ENCODE assay signal across 28 cellular contexts in genomic region chr12:12047682-12048081, GRCh38. TPM values are rescaled to one million over a fixed set of nuclear protein-coding genes. Genes with fewer than 3 reads are reported as not detected.
A peak's percentile ranks its signal among the peaks of the same experiment; 100 is the strongest.
DNase-seq lines count a peak whose midpoint lies in the region; ATAC-seq, FAIRE-seq and TF ChIP-seq lines count a peak whose summit lies in the region.
"Had no signal": no experiment of that assay in that cellular context is flagged by ENCODE, and none has a peak within 500 bp of the region (broad histone marks: within the 10 kb centered on the region; RNA-seq: fewer than 3 reads in every experiment).

No MANE protein-coding gene starts in this region.

- H4K8ac ChIP-seq in IMR-90 (ENCODE audit: low read depth in 2 of 2, low read length in 2 of 2) = no peak overlapping the region

- H3K36me3 ChIP-seq in IMR-90 (ENCODE audit: control insufficient read depth, insufficient read depth, low read length) (no peaks in the 10 kb centered on the region), esophagus muscularis mucosa (no peaks in the 10 kb centered on the region), upper lobe of right lung (no peaks in the 10 kb centered on the region), left ventricle myocardium inferior (no peaks in the 10 kb centered on the region)
- H3K36me3 ChIP-seq: BLaER1, MG63, SJCRH30 had no signal

- 0 out of 2 replicates have a peak overlapping the region, but pooled peaks have one; percentile 24 for H3K23ac ChIP-seq in IMR-90 (ENCODE audit: low read depth, low read length)

- H3K56ac ChIP-seq in IMR-90 (ENCODE audit: extremely low read depth, insufficient read depth, low read length) = no peak overlapping the region

- POLR2A ChIA-PET in IMR-90 (lab: Charles Lee; ENCODE audit: unreplicated experiment) = no interaction called here

- H3K4me3 ChIP-seq in IMR-90 (ENCODE audit: insufficient read depth, low read depth, low read length) (no peak overlapping the region), esophagus muscularis mucosa (no peak overlapping the region), upper lobe of right lung (no peak overlapping the region), left ventricle myocardium inferior (no peak overlapping the region)
- H3K4me3 ChIP-seq: BLaER1, MG63, SJCRH30 had no signal

- no peaks in the 10 kb centered on the region for H4K20me1 ChIP-seq in IMR-90 (ENCODE audit: insufficient read depth, low read length)
- H4K20me1 ChIP-seq: BLaER1 had no signal

- no peak overlapping the region for H3K4me2 ChIP-seq in IMR-90 (ENCODE audit: low read depth, low read length)
- H3K4me2 ChIP-seq: BLaER1 had no signal

- H2BK20ac ChIP-seq in IMR-90 (ENCODE audit: low read depth, low read length) = no peak overlapping the region

- BruUV-seq in IMR-90 (replicated peaks; lab: Mats Ljungman, UMichigan) = no TSS peak

- H2AK5ac ChIP-seq in IMR-90 (ENCODE audit: low read depth, low read length) = no peak overlapping the region

- H3K27me3 ChIP-seq in IMR-90 (ENCODE audit: control insufficient read depth, insufficient read depth, low read length) = peaks cover 19% of the 10 kb centered on the region
- H3K27me3 ChIP-seq in esophagus muscularis mucosa = no peaks in the 10 kb centered on the region
- H3K27me3 ChIP-seq in upper lobe of right lung = no peaks in the 10 kb centered on the region
- H3K27me3 ChIP-seq in left ventricle myocardium inferior (ENCODE audit: low read depth) = peaks cover 17% of the 10 kb centered on the region
- H3K27me3 ChIP-seq: BLaER1, SJCRH30 had no signal

- no peak overlapping the region for H4K91ac ChIP-seq in IMR-90 (ENCODE audit: insufficient read depth, low read depth, low read length)

- no peak overlapping the region for H4K5ac ChIP-seq in IMR-90 (ENCODE audit: low read depth, low read length)

- FAIRE-seq in GM12891 (lab: Jason Lieb, UNC) = peak; percentile 90
- FAIRE-seq: A204.1, D721Med, GM19239, H54 had no signal

- DNase-seq in GM12891 (ENCODE audit: insufficient read length, low spot score) (no peak), IMR-90 (no peak), esophagus muscularis mucosa (ENCODE audit: extremely low spot score) (peak; percentile 24), upper lobe of right lung (no peak), NCI-H526 (lab: John Stamatoyannopoulos, UW) (no peak), left ventricle myocardium inferior (no peak)
- DNase-seq: CD4-positive, CD25-positive, alpha-beta regulatory T cell; KG1; MG63; NCI-H1105 treated with DMSO at 0.1 percent for 48 hours; NCI-H146; NCI-H1930; NCI-H2107; NCI-H524; NCI-H774; PC-3; SJCRH30 had no signal

- H2BK5ac ChIP-seq in IMR-90 (ENCODE audit: low read depth, low read length, poor library complexity, severe bottlenecking) = peak overlapping the region; percentile 65

- no peak for TF ChIP-seq EP300 in esophagus muscularis mucosa (IDR thresholded peaks at IDR 0.05)

- H3K9me3 ChIP-seq in IMR-90 (ENCODE audit: control insufficient read depth, insufficient read depth, low read length) = peaks cover 3% of the 10 kb centered on the region; the same call in 1 of the 2 replicates
- H3K9me3 ChIP-seq in esophagus muscularis mucosa = no peaks in the 10 kb centered on the region
- H3K9me3 ChIP-seq in upper lobe of right lung = no peaks in the 10 kb centered on the region
- no peaks in the 10 kb centered on the region for H3K9me3 ChIP-seq in left ventricle myocardium inferior (replicated peaks)
- H3K9me3 ChIP-seq: BLaER1, MG63, SJCRH30 had no signal

- H2AFZ ChIP-seq in IMR-90 (replicated peaks; ENCODE audit: low read length, poor library complexity) = no peak overlapping the region

- no peaks in the 10 kb centered on the region for H3K79me1 ChIP-seq in IMR-90 (ENCODE audit: low read depth in 1 of 2, low read length in 2 of 2)

- no peaks in the 10 kb centered on the region for H3K9me1 ChIP-seq in IMR-90 (ENCODE audit: insufficient read depth, low read length)

- no peak overlapping the region for H3K14ac ChIP-seq in IMR-90 (replicated peaks; ENCODE audit: low read depth, low read length)

- no peak for TF ChIP-seq POLR2A in GM12891 (IDR thresholded peaks at IDR 0.05; ENCODE audit: low read depth, low read length)
- no peak for TF ChIP-seq POLR2A in IMR-90 (IDR thresholded peaks at IDR 0.05; ENCODE audit: low read depth, low read length)
- no peak for TF ChIP-seq POLR2A in esophagus muscularis mucosa (IDR thresholded peaks at IDR 0.05; ENCODE audit: low read depth)

- intact Hi-C loops in IMR-90 (cut with micrococcal nuclease) = no loop called here
- intact Hi-C loops in esophagus muscularis mucosa (cut with DNase I) = no loop called here
- intact Hi-C loops in upper lobe of right lung (cut with DNase I) = no loop called here
- intact Hi-C loops in left ventricle myocardium inferior (cut with micrococcal nuclease) = no loop called here

- no peak for ATAC-seq in IMR-90 (ENCODE audit: low read depth)
- peak; percentile 16 for ATAC-seq in upper lobe of right lung
- ATAC-seq in GM18861 (IDR thresholded peaks at IDR 0.05; ENCODE audit: unreplicated experiment) = no peak
- ATAC-seq: PC-3, SK-N-SH treated with all-trans-retinoic acid at 6 μM for 48 hours had no signal

- dilution Hi-C loops in IMR-90 (cut with HindIII; ENCODE audit: low sequenced_read_pairs, unreplicated experiment) = loop anchor here (25.0 kb wide), 1 partner anchor 485 kb away; no protein-coding TSS in a partner anchor

- H3K27ac ChIP-seq in IMR-90 (ENCODE audit: insufficient read depth, low read length) (no peak overlapping the region), esophagus muscularis mucosa (replicated peaks in 1 of 4) (no peak overlapping the region), upper lobe of right lung (no peak overlapping the region), left ventricle myocardium inferior (replicated peaks) (no peak overlapping the region)
- H3K27ac ChIP-seq: BLaER1, SJCRH30 had no signal

- H3K18ac ChIP-seq in IMR-90 (ENCODE audit: low read depth, low read length) = no peak overlapping the region

- TF ChIP-seq CTCF in IMR-90 (conservative IDR thresholded peaks at IDR 0.05; ENCODE audit: low read depth, low read length) (no peak), esophagus muscularis mucosa (IDR thresholded peaks at IDR 0.05) (no peak), upper lobe of right lung (IDR thresholded peaks at IDR 0.05) (no peak), left ventricle myocardium inferior (IDR thresholded peaks at IDR 0.05; ENCODE audit: borderline replicate concordance) (no peak)

- no peak for TF ChIP-seq RAD21 in IMR-90 (IDR thresholded peaks at IDR 0.05; ENCODE audit: low read length)

- no peak overlapping the region for H3K9ac ChIP-seq in IMR-90 (ENCODE audit: low read depth, low read length)
- H3K9ac ChIP-seq: BLaER1 had no signal

- no peak overlapping the region for H2BK15ac ChIP-seq in IMR-90 (ENCODE audit: low read depth, low read length)

- H2AK9ac ChIP-seq in IMR-90 (replicated peaks; ENCODE audit: low read depth, low read length, poor library complexity) = no peak overlapping the region

- WGBS in IMR-90 (ENCODE audit: extremely low coverage in 2 of 2, insufficient read length in 1 of 2), 2 experiments = 93% methylated on average over 2 of the region's 3 CpGs; no CpG with 5 or more reads in 1 of the 2 experiments
- 96% methylated on average over 3 of the region's 3 CpGs for WGBS in esophagus muscularis mucosa

- CTCF ChIA-PET in IMR-90 (lab: Yijun Ruan, JAX) = no interaction called here

- H3K4ac ChIP-seq in IMR-90 (ENCODE audit: low read depth, low read length) = no peak overlapping the region

- no peak overlapping the region for H2BK120ac ChIP-seq in IMR-90 (ENCODE audit: low read depth, low read length)

- in situ Hi-C loops in IMR-90 (cut with MboI; ENCODE audit: low sequenced_read_pairs) = no loop called here

- no peaks in the 10 kb centered on the region for H3K4me1 ChIP-seq in IMR-90 (ENCODE audit: control insufficient read depth, insufficient read depth, low read length)
- no peaks in the 10 kb centered on the region for H3K4me1 ChIP-seq in esophagus muscularis mucosa
- H3K4me1 ChIP-seq in upper lobe of right lung = no peaks in the 10 kb centered on the region
- no peaks in the 10 kb centered on the region for H3K4me1 ChIP-seq in left ventricle myocardium inferior
- H3K4me1 ChIP-seq: BLaER1, SJCRH30 had no signal

TF ChIP-seq in GM12891, 5 proteins besides CTCF, POLR2A, EP300 and RAD21:
- TF ChIP-seq TAF1 (IDR thresholded peaks at IDR 0.05; ENCODE audit: low read depth, low read length) (no peak), POLR2AphosphoS5 (IDR thresholded peaks at IDR 0.05; ENCODE audit: low read depth, low read length) (no peak), SPI1 (IDR thresholded peaks at IDR 0.05; ENCODE audit: low read depth, low read length) (no peak)

TF ChIP-seq in IMR-90, 13 proteins besides CTCF, POLR2A, EP300 and RAD21:
- no peak for TF ChIP-seq CEBPB (IDR thresholded peaks at IDR 0.05; ENCODE audit: low read depth, low read length)
- no peak for TF ChIP-seq FOS (IDR thresholded peaks at IDR 0.05; ENCODE audit: low read depth, low read length)
- no peak for TF ChIP-seq BHLHE40 (IDR thresholded peaks at IDR 0.05; ENCODE audit: low read depth, low read length)
- no peak for TF ChIP-seq RFX5 (IDR thresholded peaks at IDR 0.05; ENCODE audit: low read depth, low read length)
- TF ChIP-seq RCOR1 (IDR thresholded peaks at IDR 0.05; ENCODE audit: insufficient replicate concordance, low read length) = no peak
- TF ChIP-seq MAZ (IDR thresholded peaks at IDR 0.05; ENCODE audit: borderline replicate concordance, low read depth, low read length) = no peak
- TF ChIP-seq USF2 (IDR thresholded peaks at IDR 0.05; ENCODE audit: low read depth, low read length) = no peak

RNA-seq across cellular contexts. Expression of gene BCL2L14, which starts 23.1 kb away (rescaled TPM):
- 5.9 TPM for polyA plus RNA-seq in GM12891 (2012; ENCODE audit: low read depth, missing spikeins)
- not detected in 2 replicates for total RNA-seq in IMR-90 (2012; rRNA removed)
- not detected in 2 replicates for polyA plus RNA-seq in IMR-90 (2012; rRNA removed)
- not detected in 2 replicates for polyA plus RNA-seq in IMR-90 (2012; cell fraction: cytosol; rRNA removed)
- not detected in 2 replicates for polyA plus RNA-seq in IMR-90 (2012; cell fraction: nucleus; rRNA removed; ENCODE audit: low replicate concordance)
- not detected for total RNA-seq in esophagus muscularis mucosa
- total RNA-seq in upper lobe of right lung = 1.4 TPM
- total RNA-seq in left ventricle myocardium inferior = not detected
- total RNA-seq: Daoy, G401, HT1080, PC-3, SJCRH30 had no signal
- polyA plus RNA-seq: AG04450 had no signal
